In genomic region chr6:125271486-125272159, GRCh38 we compare ENCODE assay signal across 17 cellular contexts.
"Had no signal": no experiment of that assay in that cellular context is flagged by ENCODE, and none has a peak within 500 bp of the region (broad histone marks: within the 10 kb centered on the region; RNA-seq: fewer than 3 reads in every experiment).

No MANE protein-coding gene starts in this region.

- DNase-seq: activated CD4-positive, alpha-beta memory T cell treated with anti-CD3 and anti-CD28 coated beads for 36 hours; activated CD4-positive, alpha-beta T cell treated with anti-CD3 and anti-CD28 coated beads for 4 hours; activated CD8-positive, alpha-beta memory T cell treated with anti-CD3 and anti-CD28 coated beads, Interleukin-2, amount 10 ng/mL, durations not matched to agents 7 days and 5 days; body of pancreas; central memory CD4-positive, alpha-beta T cell; dorsolateral prefrontal cortex; endodermal cell; heart right ventricle; kidney glomerular epithelial cell; mesenchymal stem cell; mucosa of descending colon; naive thymus-derived CD8-positive, alpha-beta T cell; right lobe of liver; stimulated activated CD4-positive, alpha-beta T cell treated with anti-CD3 and anti-CD28 coated beads, Interleukin-4, amount 100 ng/mL, for 24 hours; upper lobe of right lung had no signal

- ATAC-seq: activated CD8-positive, alpha-beta memory T cell treated with anti-CD3 and anti-CD28 coated beads, Interleukin-2, amount 10 ng/mL, durations not matched to agents 7 days and 5 days; body of pancreas; heart right ventricle; mucosa of descending colon; naive thymus-derived CD8-positive, alpha-beta T cell; stimulated activated effector memory CD8-positive, alpha-beta T cell treated with anti-CD3 and anti-CD28 coated beads, Interleukin-12 subunit alpha, Interleukin-12 subunit beta, amount 100 ng/mL, for 72 hours; upper lobe of right lung; WTC11 had no signal

- H3K4me1 ChIP-seq: body of pancreas, upper lobe of right lung had no signal

- H3K4me3 ChIP-seq: body of pancreas, dorsolateral prefrontal cortex, heart right ventricle, mucosa of descending colon, right lobe of liver, upper lobe of right lung had no signal

- H3K27me3 ChIP-seq: body of pancreas, dorsolateral prefrontal cortex, heart right ventricle, right lobe of liver, upper lobe of right lung had no signal

- H3K9me3 ChIP-seq: body of pancreas, heart right ventricle, mucosa of descending colon, right lobe of liver, upper lobe of right lung had no signal

- H3K27ac ChIP-seq: body of pancreas, dorsolateral prefrontal cortex, heart right ventricle, right lobe of liver, upper lobe of right lung had no signal
